ENCODE assay signal across 3 cellular contexts in genomic region chr6:43803055-43803782, GRCh38.
TF ChIP-seq lines count a peak whose summit lies in the region.

No MANE protein-coding gene starts in this region.

TF ChIP-seq in A549, 52 proteins besides CTCF, POLR2A, EP300 and RAD21 (continues in another document):
- TF ChIP-seq CEBPB (IDR thresholded peaks at IDR 0.05), result peak; percentile 92 to 93
- TF ChIP-seq, protein P1, sequence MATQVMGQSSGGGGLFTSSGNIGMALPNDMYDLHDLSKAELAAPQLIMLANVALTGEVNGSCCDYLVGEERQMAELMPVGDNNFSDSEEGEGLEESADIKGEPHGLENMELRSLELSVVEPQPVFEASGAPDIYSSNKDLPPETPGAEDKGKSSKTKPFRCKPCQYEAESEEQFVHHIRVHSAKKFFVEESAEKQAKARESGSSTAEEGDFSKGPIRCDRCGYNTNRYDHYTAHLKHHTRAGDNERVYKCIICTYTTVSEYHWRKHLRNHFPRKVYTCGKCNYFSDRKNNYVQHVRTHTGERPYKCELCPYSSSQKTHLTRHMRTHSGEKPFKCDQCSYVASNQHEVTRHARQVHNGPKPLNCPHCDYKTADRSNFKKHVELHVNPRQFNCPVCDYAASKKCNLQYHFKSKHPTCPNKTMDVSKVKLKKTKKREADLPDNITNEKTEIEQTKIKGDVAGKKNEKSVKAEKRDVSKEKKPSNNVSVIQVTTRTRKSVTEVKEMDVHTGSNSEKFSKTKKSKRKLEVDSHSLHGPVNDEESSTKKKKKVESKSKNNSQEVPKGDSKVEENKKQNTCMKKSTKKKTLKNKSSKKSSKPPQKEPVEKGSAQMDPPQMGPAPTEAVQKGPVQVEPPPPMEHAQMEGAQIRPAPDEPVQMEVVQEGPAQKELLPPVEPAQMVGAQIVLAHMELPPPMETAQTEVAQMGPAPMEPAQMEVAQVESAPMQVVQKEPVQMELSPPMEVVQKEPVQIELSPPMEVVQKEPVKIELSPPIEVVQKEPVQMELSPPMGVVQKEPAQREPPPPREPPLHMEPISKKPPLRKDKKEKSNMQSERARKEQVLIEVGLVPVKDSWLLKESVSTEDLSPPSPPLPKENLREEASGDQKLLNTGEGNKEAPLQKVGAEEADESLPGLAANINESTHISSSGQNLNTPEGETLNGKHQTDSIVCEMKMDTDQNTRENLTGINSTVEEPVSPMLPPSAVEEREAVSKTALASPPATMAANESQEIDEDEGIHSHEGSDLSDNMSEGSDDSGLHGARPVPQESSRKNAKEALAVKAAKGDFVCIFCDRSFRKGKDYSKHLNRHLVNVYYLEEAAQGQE (IDR thresholded peaks at IDR 0.05), result no peak
- TF ChIP-seq HOXA7 (CRISPR knock-in tag; IDR thresholded peaks at IDR 0.05), result no peak
- TF ChIP-seq E2F6 (IDR thresholded peaks at IDR 0.05; ENCODE audit: borderline replicate concordance, low read depth), result no peak
- TF ChIP-seq, protein P2, sequence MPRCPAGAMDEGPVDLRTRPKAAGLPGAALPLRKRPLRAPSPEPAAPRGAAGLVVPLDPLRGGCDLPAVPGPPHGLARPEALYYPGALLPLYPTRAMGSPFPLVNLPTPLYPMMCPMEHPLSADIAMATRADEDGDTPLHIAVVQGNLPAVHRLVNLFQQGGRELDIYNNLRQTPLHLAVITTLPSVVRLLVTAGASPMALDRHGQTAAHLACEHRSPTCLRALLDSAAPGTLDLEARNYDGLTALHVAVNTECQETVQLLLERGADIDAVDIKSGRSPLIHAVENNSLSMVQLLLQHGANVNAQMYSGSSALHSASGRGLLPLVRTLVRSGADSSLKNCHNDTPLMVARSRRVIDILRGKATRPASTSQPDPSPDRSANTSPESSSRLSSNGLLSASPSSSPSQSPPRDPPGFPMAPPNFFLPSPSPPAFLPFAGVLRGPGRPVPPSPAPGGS (IDR thresholded peaks at IDR 0.05), result no peak
- TF ChIP-seq CHD2 (IDR thresholded peaks at IDR 0.05; ENCODE audit: low read length, partially characterized antibody), result no peak
- no peak for TF ChIP-seq MAZ (IDR thresholded peaks at IDR 0.05; ENCODE audit: borderline replicate concordance, low read depth, low read length)
- TF ChIP-seq EHMT2 (IDR thresholded peaks at IDR 0.05; ENCODE audit: low read depth), result no peak
- no peak for TF ChIP-seq RFX5 (IDR thresholded peaks at IDR 0.05)
- no peak for TF ChIP-seq NPAS2 (CRISPR knock-in tag; IDR thresholded peaks at IDR 0.05; ENCODE audit: borderline replicate concordance)
- TF ChIP-seq, protein P3, sequence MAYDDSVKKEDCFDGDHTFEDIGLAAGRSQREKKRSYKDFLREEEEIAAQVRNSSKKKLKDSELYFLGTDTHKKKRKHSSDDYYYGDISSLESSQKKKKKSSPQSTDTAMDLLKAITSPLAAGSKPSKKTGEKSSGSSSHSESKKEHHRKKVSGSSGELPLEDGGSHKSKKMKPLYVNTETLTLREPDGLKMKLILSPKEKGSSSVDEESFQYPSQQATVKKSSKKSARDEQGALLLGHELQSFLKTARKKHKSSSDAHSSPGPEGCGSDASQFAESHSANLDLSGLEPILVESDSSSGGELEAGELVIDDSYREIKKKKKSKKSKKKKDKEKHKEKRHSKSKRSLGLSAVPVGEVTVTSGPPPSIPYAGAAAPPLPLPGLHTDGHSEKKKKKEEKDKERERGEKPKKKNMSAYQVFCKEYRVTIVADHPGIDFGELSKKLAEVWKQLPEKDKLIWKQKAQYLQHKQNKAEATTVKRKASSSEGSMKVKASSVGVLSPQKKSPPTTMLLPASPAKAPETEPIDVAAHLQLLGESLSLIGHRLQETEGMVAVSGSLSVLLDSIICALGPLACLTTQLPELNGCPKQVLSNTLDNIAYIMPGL (CRISPR knock-in tag; IDR thresholded peaks at IDR 0.05; ENCODE audit: borderline replicate concordance), result no peak
- TF ChIP-seq FOXS1 (CRISPR knock-in tag; IDR thresholded peaks at IDR 0.05), result no peak

TF ChIP-seq in IMR-90, 13 proteins besides CTCF, POLR2A, EP300 and RAD21:
- TF ChIP-seq FOS (IDR thresholded peaks at IDR 0.05; ENCODE audit: low read depth, low read length) (no peak), CEBPB (IDR thresholded peaks at IDR 0.05; ENCODE audit: low read depth, low read length) (peak; percentile 95)

TF ChIP-seq in H1, 55 proteins besides CTCF, POLR2A, EP300 and RAD21:
- no peak for TF ChIP-seq KDM1A (IDR thresholded peaks at IDR 0.05; ENCODE audit: borderline replicate concordance, low read length)
- no peak for TF ChIP-seq BCL11A (IDR thresholded peaks at IDR 0.05; ENCODE audit: low read depth in 2 of 2, low read length in 2 of 2)
- TF ChIP-seq SIN3A (conservative IDR thresholded peaks at IDR 0.05 in 1 of 2, IDR thresholded peaks at IDR 0.05 in 1 of 2; ENCODE audit: low read depth in 1 of 2, low read length in 2 of 2), result no peak
- TF ChIP-seq EGR1 (IDR thresholded peaks at IDR 0.05; ENCODE audit: borderline replicate concordance, low read depth, low read length), result no peak
- TF ChIP-seq CEBPB (IDR thresholded peaks at IDR 0.05; ENCODE audit: low read depth, low read length), result 0 out of 2 replicates have a peak, but pooled peaks have one; percentile 12
- no peak for TF ChIP-seq CBX8 (IDR thresholded peaks at IDR 0.05; ENCODE audit: borderline replicate concordance, low read depth, low read length)
TF ChIP-seq in H1: peak in this region for 1.
